8 cellular contexts compared by ENCODE assay signal in the genomic region with DNA sequence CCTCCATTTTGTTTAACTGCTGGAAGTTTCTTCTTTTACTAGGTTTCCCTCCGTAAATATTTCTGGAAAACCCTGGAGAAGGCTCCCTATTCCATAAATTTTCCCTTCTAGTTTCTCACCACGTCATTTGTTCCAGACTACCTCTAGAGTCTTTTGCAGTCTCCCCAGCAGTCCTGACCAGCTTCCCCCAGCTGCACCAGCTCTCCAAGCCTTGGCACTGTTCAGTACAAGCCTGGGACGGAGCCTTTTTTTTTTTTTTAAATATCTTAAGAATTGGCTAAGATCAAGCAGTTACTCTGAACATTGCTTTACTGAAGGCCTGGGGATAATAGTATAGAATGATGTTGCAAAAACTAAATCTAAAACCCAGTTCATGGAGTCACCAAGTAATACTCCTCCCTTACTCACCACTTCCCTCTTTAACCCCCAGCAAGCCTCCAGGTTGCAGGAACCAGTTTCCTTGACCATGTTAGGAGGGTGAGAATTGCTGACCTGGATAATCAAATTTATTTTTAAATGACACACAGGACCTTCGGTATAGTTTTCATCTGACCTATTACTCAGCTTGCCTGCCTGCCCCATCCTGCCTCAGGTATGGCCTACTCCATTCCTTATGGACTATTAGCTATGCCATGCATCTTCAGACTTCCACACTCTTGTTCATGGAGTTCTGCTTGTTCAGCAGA. TPM values are rescaled to one million over a fixed set of nuclear protein-coding genes. Genes with fewer than 3 reads are reported as not detected.
DNase-seq lines count a peak whose midpoint lies in the region; ATAC-seq, FAIRE-seq and TF ChIP-seq lines count a peak whose summit lies in the region.

No MANE protein-coding gene starts in this region.

- peaks cover 39% of the 10 kb centered on the region for H3K36me3 Mint-ChIP-seq in activated CD8-positive, alpha-beta T cell treated with anti-CD3 and anti-CD28 coated beads for 36 hours (ENCODE audit: low read depth)

- peak overlapping the region; percentile 98 for H3K27ac Mint-ChIP-seq in activated CD8-positive, alpha-beta T cell treated with anti-CD3 and anti-CD28 coated beads for 36 hours

- 53 to 64% methylated on average over 4 of the region's 4 CpGs for WGBS in thyroid gland, 2 donors

- H3K27ac ChIP-seq in kidney (ENCODE audit: low read depth in 2 of 2, low read length in 2 of 2) (peak overlapping the region; percentile 74 to 85), thyroid gland (peak overlapping the region; percentile 86 to 95 (median 88))

- FAIRE-seq in kidney (lab: Jason Lieb, UNC), result no peak

- TF ChIP-seq POLR2A in thyroid gland (IDR thresholded peaks at IDR 0.05), result no peak

- TF ChIP-seq CTCF in GM13977 (IDR thresholded peaks at IDR 0.05; ENCODE audit: extremely low read depth, insufficient read depth, missing control alignments) (no peak), kidney (IDR thresholded peaks at IDR 0.05; ENCODE audit: borderline replicate concordance, extremely low read depth, insufficient read depth) (no peak), thyroid gland (IDR thresholded peaks at IDR 0.05) (no peak)
- no peak for TF ChIP-seq CTCF in activated CD8-positive, alpha-beta T cell treated with anti-CD3 and anti-CD28 coated beads for 36 hours (IDR thresholded peaks at IDR 0.05)

- H3K27me3 ChIP-seq in thyroid gland, result no peaks in the 10 kb centered on the region

- H3K4me1 Mint-ChIP-seq in activated CD8-positive, alpha-beta T cell treated with anti-CD3 and anti-CD28 coated beads for 36 hours (ENCODE audit: low read depth), result peaks cover 21% of the 10 kb centered on the region

- H3K4me1 ChIP-seq in kidney (ENCODE audit: control insufficient read depth in 1 of 2, insufficient read depth in 1 of 2, low read depth in 1 of 2, low read length in 2 of 2), result peaks cover 0 to 2% of the 10 kb centered on the region in 2 donors
- peaks cover 14 to 21% of the 10 kb centered on the region in 2 donors for H3K4me1 ChIP-seq in thyroid gland

- no peaks in the 10 kb centered on the region for H3K27me3 Mint-ChIP-seq in activated CD8-positive, alpha-beta T cell treated with anti-CD3 and anti-CD28 coated beads for 36 hours

- H3K9me3 ChIP-seq in kidney (ENCODE audit: control insufficient read depth in 1 of 2, low read length in 2 of 2) (no peaks in the 10 kb centered on the region), thyroid gland (no peaks in the 10 kb centered on the region)

- H3K36me3 ChIP-seq in kidney (ENCODE audit: control insufficient read depth in 1 of 2, insufficient read depth in 2 of 2, low read length in 2 of 2), result peaks cover 0 to 7% of the 10 kb centered on the region in 2 donors
- H3K36me3 ChIP-seq in thyroid gland, result no peaks in the 10 kb centered on the region

- CTCF ChIA-PET in activated CD8-positive, alpha-beta T cell treated with anti-CD3 and anti-CD28 coated beads for 36 hours (lab: Charles Lee), result interaction anchor here (1.1 to 5.9 kb wide), 4 partner anchors 12 to 310 kb away, joined by 3 to 38 read pairs (median 4); no protein-coding TSS in a partner anchor

- H3K4me3 ChIP-seq in kidney (ENCODE audit: low read length in 2 of 2) (peak overlapping the region; percentile 84 to 87), thyroid gland (replicated peaks in 1 of 3) (peak overlapping the region in 1 of 3 donors; percentile 22)

- peak overlapping the region; percentile 89 for H3K4me3 Mint-ChIP-seq in activated CD8-positive, alpha-beta T cell treated with anti-CD3 and anti-CD28 coated beads for 36 hours

- DNase-seq in GM13977 (ENCODE audit: low spot score) (peak; percentile 41), kidney (no peak), thyroid gland (peak in 1 of 2 donors; percentile 12), NCI-H524 (lab: John Stamatoyannopoulos, UW) (no peak), NCI-H146 (lab: John Stamatoyannopoulos, UW) (no peak), putamen (ENCODE audit: low spot score) (no peak)
- no peak for DNase-seq in activated CD8-positive, alpha-beta T cell treated with anti-CD3 and anti-CD28 coated beads for 36 hours

- ATAC-seq in HG03045 (IDR thresholded peaks at IDR 0.05; ENCODE audit: unreplicated experiment), result peak; percentile 30
- ATAC-seq in activated CD8-positive, alpha-beta T cell treated with anti-CD3 and anti-CD28 coated beads for 36 hours, result peak; percentile 21

- H3K9ac ChIP-seq in kidney (ENCODE audit: low read length in 2 of 2), result peak overlapping the region; percentile 43 to 95

- intact Hi-C loops in activated CD8-positive, alpha-beta T cell treated with anti-CD3 and anti-CD28 coated beads for 36 hours (cut with micrococcal nuclease), result no loop called here
- intact Hi-C loops in kidney (cut with DNase I), result no loop called here
- intact Hi-C loops in thyroid gland (cut with DNase I), result no loop called here

- peaks cover 10% of the 10 kb centered on the region for H3K9me3 Mint-ChIP-seq in activated CD8-positive, alpha-beta T cell treated with anti-CD3 and anti-CD28 coated beads for 36 hours

- POLR2A ChIA-PET in activated CD8-positive, alpha-beta T cell treated with anti-CD3 and anti-CD28 coated beads for 36 hours (lab: Charles Lee), result interaction anchor here (0.6 to 1.4 kb wide), 5 partner anchors 12 to 345 kb away, joined by 3 read pairs; no protein-coding TSS in a partner anchor

- in situ Hi-C loops in GM13977 (cut with MboI; ENCODE audit: low pct_unique_long_range_greater_than_20kb, low sequenced_read_pairs, unreplicated experiment), result no loop called here

RNA-seq across cellular contexts. Expression of a gene that starts 0.7 kb away (rescaled TPM):
- 1 to 10 TPM; 3.4 to 3.6 TPM for total RNA-seq in activated CD8-positive, alpha-beta T cell treated with anti-CD3 and anti-CD28 coated beads for 36 hours
- 8.4 TPM for total RNA-seq in kidney
- 5.4 TPM for polyA plus RNA-seq in kidney (ENCODE audit: insufficient read depth, low read depth, low replicate concordance)
- 1 to 10 TPM in 2 of 4 donors, under 1 TPM in 2; 0.45 to 3.4 (median 1.5) TPM for total RNA-seq in thyroid gland
